9 cellular contexts compared by ENCODE assay signal in the genomic region with DNA sequence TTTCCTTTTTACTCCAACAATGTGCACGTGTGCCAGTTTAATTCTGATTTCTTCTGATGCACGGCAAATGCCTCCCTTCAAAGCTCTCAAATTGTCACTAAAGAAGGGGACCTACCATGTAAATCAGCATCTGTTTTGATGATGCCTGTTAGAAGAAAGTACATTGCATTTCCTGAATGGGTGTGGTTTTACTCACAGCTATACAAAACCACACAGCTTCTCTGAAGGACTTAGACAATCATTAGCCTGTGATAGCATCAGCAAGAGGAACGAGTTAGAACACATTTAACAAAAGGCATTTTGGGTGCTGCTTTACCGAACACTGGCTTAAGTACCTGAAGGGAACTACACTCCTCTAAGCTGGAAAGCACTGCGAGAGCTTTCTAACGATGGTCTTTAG.
A peak's percentile ranks its signal among the peaks of the same experiment; 100 is the strongest.
DNase-seq lines count a peak whose midpoint lies in the region; ATAC-seq and TF ChIP-seq lines count a peak whose summit lies in the region.
"Had no signal": no experiment of that assay in that cellular context is flagged by ENCODE, and none has a peak within 500 bp of the region (broad histone marks: within the 10 kb centered on the region; RNA-seq: fewer than 3 reads in every experiment).

No MANE protein-coding gene starts in this region.

- peaks cover 23% of the 10 kb centered on the region for H3K36me3 Mint-ChIP-seq in effector memory CD8-positive, alpha-beta T cell (ENCODE audit: insufficient read depth)
- H3K36me3 Mint-ChIP-seq in glutamatergic neuron (ENCODE audit: unreplicated experiment): no peaks in the 10 kb centered on the region

- H3K9me3 Mint-ChIP-seq in effector memory CD8-positive, alpha-beta T cell: no peaks in the 10 kb centered on the region
- peaks cover 1% of the 10 kb centered on the region for H3K9me3 Mint-ChIP-seq in glutamatergic neuron (ENCODE audit: unreplicated experiment)
- H3K9me3 Mint-ChIP-seq: neural crest cell had no signal

- H3K4me1 Mint-ChIP-seq in effector memory CD8-positive, alpha-beta T cell (ENCODE audit: low read depth in 2 of 2): peaks cover 43 to 45% of the 10 kb centered on the region in 2 donors
- no peaks in the 10 kb centered on the region for H3K4me1 Mint-ChIP-seq in glutamatergic neuron (ENCODE audit: low read depth, unreplicated experiment)

- ATAC-seq in HG03442 (IDR thresholded peaks at IDR 0.05; ENCODE audit: unreplicated experiment) (peak; percentile 69), SK-N-SH treated with all-trans-retinoic acid at 6 μM for 48 hours (no peak)
- peak; percentile 83 for ATAC-seq in effector memory CD8-positive, alpha-beta T cell (replicated peaks)

- H3K27ac Mint-ChIP-seq in effector memory CD8-positive, alpha-beta T cell: peak overlapping the region; percentile 72 to 94
- no peak overlapping the region for H3K27ac Mint-ChIP-seq in glutamatergic neuron (ENCODE audit: unreplicated experiment)

- DNase-seq in GM12865 (ENCODE audit: low read depth) (peak; percentile 44), GM20000 (ENCODE audit: low spot score) (peak; percentile 31), NCI-H1092 (lab: John Stamatoyannopoulos, UW) (no peak), glutamatergic neuron (no peak), DMS79 treated with DMSO at 0.1 percent for 48 hours (lab: John Stamatoyannopoulos, UW) (no peak)
- DNase-seq in effector memory CD8-positive, alpha-beta T cell: peak; percentile 15 to 33 (median 18)

- H3K4me3 Mint-ChIP-seq in effector memory CD8-positive, alpha-beta T cell: peak overlapping the region; percentile 24 to 77
- no peak overlapping the region for H3K4me3 Mint-ChIP-seq in glutamatergic neuron (ENCODE audit: unreplicated experiment)
- H3K4me3 Mint-ChIP-seq: neural crest cell had no signal

- H3K27me3 Mint-ChIP-seq in effector memory CD8-positive, alpha-beta T cell: no peaks in the 10 kb centered on the region
- no peaks in the 10 kb centered on the region for H3K27me3 Mint-ChIP-seq in glutamatergic neuron (ENCODE audit: unreplicated experiment)

- no peak for TF ChIP-seq CTCF in GM12865 (IDR thresholded peaks at IDR 0.05; ENCODE audit: insufficient read depth, low read depth, low read length, missing control alignments)
- no peak for TF ChIP-seq CTCF in GM20000 (IDR thresholded peaks at IDR 0.05; ENCODE audit: extremely low read depth, missing control alignments)
- TF ChIP-seq CTCF in glutamatergic neuron (IDR thresholded peaks at IDR 0.05; ENCODE audit: partially characterized antibody, unreplicated experiment): no peak

- no peak overlapping the region for H3K4me3 ChIP-seq in GM12865 (ENCODE audit: low read depth, low read length)

TF ChIP-seq in SK-N-SH treated with all-trans-retinoic acid at 6 μM for 48 hours, 23 proteins besides CTCF, POLR2A, EP300 and RAD21:
- TF ChIP-seq ZC3H10 (CRISPR knock-in tag; IDR thresholded peaks at IDR 0.05) (no peak), GLIS3 (CRISPR knock-in tag; IDR thresholded peaks at IDR 0.05) (no peak), CSDC2 (CRISPR knock-in tag; IDR thresholded peaks at IDR 0.05) (no peak), OSR1 (CRISPR knock-in tag; IDR thresholded peaks at IDR 0.05) (no peak), ESRRG (CRISPR knock-in tag; IDR thresholded peaks at IDR 0.05) (no peak), ZNF70 (CRISPR knock-in tag; IDR thresholded peaks at IDR 0.05) (no peak), SNAI2 (CRISPR knock-in tag; IDR thresholded peaks at IDR 0.05) (no peak), ARNTL (CRISPR knock-in tag; IDR thresholded peaks at IDR 0.05; ENCODE audit: borderline replicate concordance, low read depth) (no peak), PPARA (CRISPR knock-in tag; IDR thresholded peaks at IDR 0.05; ENCODE audit: borderline replicate concordance) (no peak), TCF4 (CRISPR knock-in tag; IDR thresholded peaks at IDR 0.05; ENCODE audit: borderline replicate concordance) (no peak), ZFP3 (CRISPR knock-in tag; IDR thresholded peaks at IDR 0.05) (no peak)

Comparison
In these comparisons a context has a peak if more than half of its experiments do, and no peak if none do; other contexts are left out.
1. DNase-seq: peak in GM12865 (single experiment), GM20000 (single experiment) and effector memory CD8-positive, alpha-beta T cell (3 of 3); none in NCI-H1092 (single experiment), glutamatergic neuron (single experiment) and DMS79 treated with DMSO at 0.1 percent for 48 hours (single experiment).